23 cellular contexts compared by ENCODE assay signal in genomic region chr14:100115236-100115635, GRCh38. TPM values are rescaled to one million over a fixed set of nuclear protein-coding genes. Genes with fewer than 3 reads are reported as not detected.
DNase-seq lines count a peak whose midpoint lies in the region; ATAC-seq, FAIRE-seq and TF ChIP-seq lines count a peak whose summit lies in the region.
"Had no signal": no experiment of that assay in that cellular context is flagged by ENCODE, and none has a peak within 500 bp of the region (broad histone marks: within the 10 kb centered on the region; RNA-seq: fewer than 3 reads in every experiment).

No MANE protein-coding gene starts in this region.

- TF ChIP-seq EP300 in tibial nerve (IDR thresholded peaks at IDR 0.05), result no peak

- H3K36me3 ChIP-seq in WERI-Rb-1 (peaks cover 14% of the 10 kb centered on the region), kidney (ENCODE audit: control insufficient read depth in 1 of 2, insufficient read depth in 2 of 2, low read length in 2 of 2) (no peaks in the 10 kb centered on the region), tibial nerve (peaks cover 0 to 3% (median 0%) of the 10 kb centered on the region in 3 donors)
- H3K36me3 ChIP-seq: adrenal gland, breast epithelium, SJCRH30 had no signal

- H3K27ac ChIP-seq in WERI-Rb-1 (peak overlapping the region; percentile 55), kidney (ENCODE audit: low read depth in 2 of 2, low read length in 2 of 2) (no peak overlapping the region), tibial nerve (no peak overlapping the region)
- H3K27ac ChIP-seq: adrenal gland, breast epithelium, C4-2B, PC-9, SJCRH30, testis had no signal

- intact Hi-C loops in kidney (cut with DNase I), result no loop called here

- H3K27me3 Mint-ChIP-seq in activated naive CD4-positive, alpha-beta T cell treated with anti-CD3 and anti-CD28 coated beads, Interleukin-2, amount 50 U/mL, for 24 hours, result no peaks in the 10 kb centered on the region
- H3K27me3 Mint-ChIP-seq in stimulated activated naive B cell treated with anti-CD40 and anti-IgM and Interleukin-4, amounts not matched to agents 10 μg/mL and 1 μg/mL and 100 μg/mL, for 72 hours, result no peaks in the 10 kb centered on the region
- no peaks in the 10 kb centered on the region for H3K27me3 Mint-ChIP-seq in stimulated activated memory B cell treated with anti-CD40 and anti-IgM and Interleukin-4, amounts not matched to agents 10 μg/mL and 1 μg/mL and 100 μg/mL, for 72 hours

- no peak for FAIRE-seq in kidney (lab: Jason Lieb, UNC)
- FAIRE-seq: GM18507 had no signal

- H3K4me1 Mint-ChIP-seq in activated naive CD4-positive, alpha-beta T cell treated with anti-CD3 and anti-CD28 coated beads, Interleukin-2, amount 50 U/mL, for 24 hours, result peaks cover 56% of the 10 kb centered on the region
- H3K4me1 Mint-ChIP-seq in stimulated activated naive B cell treated with anti-CD40 and anti-IgM and Interleukin-4, amounts not matched to agents 10 μg/mL and 1 μg/mL and 100 μg/mL, for 72 hours, result peaks cover 32 to 56% of the 10 kb centered on the region in 2 donors
- peaks cover 37% of the 10 kb centered on the region for H3K4me1 Mint-ChIP-seq in stimulated activated memory B cell treated with anti-CD40 and anti-IgM and Interleukin-4, amounts not matched to agents 10 μg/mL and 1 μg/mL and 100 μg/mL, for 72 hours

- no peak for DNase-seq in activated naive CD4-positive, alpha-beta T cell treated with Interleukin-2 at 50 U/mL for 16 hours
- DNase-seq in WERI-Rb-1 (no peak), kidney (peak; percentile 52), tibial nerve (ENCODE audit: low spot score in 2 of 2) (no peak), NCI-H1930 (lab: John Stamatoyannopoulos, UW) (no peak)
- DNase-seq in stimulated activated naive B cell treated with anti-CD40 and anti-IgM and Interleukin-4, amounts not matched to agents 10 μg/mL and 1 μg/mL and 100 μg/mL, for 72 hours, result no peak
- DNase-seq: adrenal gland, GOT3, mesendoderm, NCI-H1105, NCI-H2081, NCI-H446 treated with DMSO at 0.1 percent for 48 hours, PC-9, SJCRH30, T-helper 2 cell, testis had no signal

- no peak overlapping the region for H3K4me3 Mint-ChIP-seq in activated naive CD4-positive, alpha-beta T cell treated with anti-CD3 and anti-CD28 coated beads, Interleukin-2, amount 50 U/mL, for 24 hours
- H3K4me3 Mint-ChIP-seq in stimulated activated naive B cell treated with anti-CD40 and anti-IgM and Interleukin-4, amounts not matched to agents 10 μg/mL and 1 μg/mL and 100 μg/mL, for 72 hours, result no peak overlapping the region
- no peak overlapping the region for H3K4me3 Mint-ChIP-seq in stimulated activated memory B cell treated with anti-CD40 and anti-IgM and Interleukin-4, amounts not matched to agents 10 μg/mL and 1 μg/mL and 100 μg/mL, for 72 hours
- H3K4me3 Mint-ChIP-seq: activated T-helper 1 cell treated with anti-CD3 and anti-CD28 coated beads, Interleukin-12 subunit alpha, Interleukin-12 subunit beta, Interleukin-2, Interleukin-4 antibody, amounts not matched to agents 30 ng/mL and 10 ng/mL and 1 ng/mL, durations not matched to agents 14 hours and 24 hours and 36 hours had no signal

- no peak for ATAC-seq in stimulated activated naive B cell treated with anti-CD40 and anti-IgM and Interleukin-4, amounts not matched to agents 10 μg/mL and 1 μg/mL and 100 μg/mL, for 72 hours (replicated peaks)
- ATAC-seq in stimulated activated memory B cell treated with anti-CD40 and anti-IgM and Interleukin-4, amounts not matched to agents 10 μg/mL and 1 μg/mL and 100 μg/mL, for 72 hours, result no peak

- H3K4me3 ChIP-seq in WERI-Rb-1 (ENCODE audit: low read depth, low read length), result no peak overlapping the region
- H3K4me3 ChIP-seq in kidney (ENCODE audit: low read length in 2 of 2), result no peak overlapping the region
- no peak overlapping the region for H3K4me3 ChIP-seq in tibial nerve
- H3K4me3 ChIP-seq: adrenal gland, breast epithelium, PC-9, SJCRH30, testis had no signal

- no peaks in the 10 kb centered on the region for H3K9me3 Mint-ChIP-seq in activated naive CD4-positive, alpha-beta T cell treated with anti-CD3 and anti-CD28 coated beads, Interleukin-2, amount 50 U/mL, for 24 hours
- H3K9me3 Mint-ChIP-seq in stimulated activated naive B cell treated with anti-CD40 and anti-IgM and Interleukin-4, amounts not matched to agents 10 μg/mL and 1 μg/mL and 100 μg/mL, for 72 hours, result no peaks in the 10 kb centered on the region
- H3K9me3 Mint-ChIP-seq in stimulated activated memory B cell treated with anti-CD40 and anti-IgM and Interleukin-4, amounts not matched to agents 10 μg/mL and 1 μg/mL and 100 μg/mL, for 72 hours, result no peaks in the 10 kb centered on the region
- H3K9me3 Mint-ChIP-seq: activated T-helper 1 cell treated with anti-CD3 and anti-CD28 coated beads, Interleukin-12 subunit alpha, Interleukin-12 subunit beta, Interleukin-2, Interleukin-4 antibody, amounts not matched to agents 30 ng/mL and 10 ng/mL and 1 ng/mL, durations not matched to agents 14 hours and 24 hours and 36 hours had no signal

- no peaks in the 10 kb centered on the region for H3K27me3 ChIP-seq in WERI-Rb-1 (ENCODE audit: insufficient read depth, low read depth, severe bottlenecking)
- no peaks in the 10 kb centered on the region for H3K27me3 ChIP-seq in tibial nerve
- H3K27me3 ChIP-seq: adrenal gland, breast epithelium, SJCRH30, testis had no signal

- H3K9ac ChIP-seq in kidney (ENCODE audit: low read length in 2 of 2), result no peak overlapping the region

- no peak for TF ChIP-seq POLR2A in tibial nerve (IDR thresholded peaks at IDR 0.05)

- peak overlapping the region; percentile 30 for H3K27ac Mint-ChIP-seq in activated naive CD4-positive, alpha-beta T cell treated with anti-CD3 and anti-CD28 coated beads, Interleukin-2, amount 50 U/mL, for 24 hours
- peak overlapping the region; percentile 82 for H3K27ac Mint-ChIP-seq in stimulated activated naive B cell treated with anti-CD40 and anti-IgM and Interleukin-4, amounts not matched to agents 10 μg/mL and 1 μg/mL and 100 μg/mL, for 72 hours
- H3K27ac Mint-ChIP-seq in stimulated activated memory B cell treated with anti-CD40 and anti-IgM and Interleukin-4, amounts not matched to agents 10 μg/mL and 1 μg/mL and 100 μg/mL, for 72 hours, result no peak overlapping the region

- 84 to 89% methylated on average over 3 to 6 of the region's 6 CpGs for WGBS in tibial nerve, 2 donors

- TF ChIP-seq CTCF in WERI-Rb-1 (IDR thresholded peaks at IDR 0.05; ENCODE audit: low read depth, low read length) (no peak), kidney (IDR thresholded peaks at IDR 0.05; ENCODE audit: borderline replicate concordance, extremely low read depth, insufficient read depth) (no peak), tibial nerve (IDR thresholded peaks at IDR 0.05) (no peak)

- no peaks in the 10 kb centered on the region for H3K4me1 ChIP-seq in kidney (ENCODE audit: control insufficient read depth in 1 of 2, insufficient read depth in 1 of 2, low read depth in 1 of 2, low read length in 2 of 2)
- no peaks in the 10 kb centered on the region for H3K4me1 ChIP-seq in tibial nerve
- H3K4me1 ChIP-seq: adrenal gland, breast epithelium, SJCRH30, testis had no signal

- no peaks in the 10 kb centered on the region for H3K36me3 Mint-ChIP-seq in activated naive CD4-positive, alpha-beta T cell treated with anti-CD3 and anti-CD28 coated beads, Interleukin-2, amount 50 U/mL, for 24 hours
- H3K36me3 Mint-ChIP-seq in stimulated activated naive B cell treated with anti-CD40 and anti-IgM and Interleukin-4, amounts not matched to agents 10 μg/mL and 1 μg/mL and 100 μg/mL, for 72 hours, result peaks cover 46 to 57% of the 10 kb centered on the region in 2 donors
- H3K36me3 Mint-ChIP-seq in stimulated activated memory B cell treated with anti-CD40 and anti-IgM and Interleukin-4, amounts not matched to agents 10 μg/mL and 1 μg/mL and 100 μg/mL, for 72 hours, result peaks cover 37% of the 10 kb centered on the region

- H3K9me3 ChIP-seq in WERI-Rb-1 (ENCODE audit: severe bottlenecking) (no peaks in the 10 kb centered on the region), kidney (ENCODE audit: control insufficient read depth in 1 of 2, low read length in 2 of 2) (no peaks in the 10 kb centered on the region), tibial nerve (no peaks in the 10 kb centered on the region)
- H3K9me3 ChIP-seq: adrenal gland, breast epithelium, SJCRH30, testis had no signal

RNA-seq across cellular contexts. Expression of gene DEGS2, which starts 44.2 kb away (rescaled TPM):
- 28.7 TPM for total RNA-seq in kidney
- polyA plus RNA-seq in kidney (ENCODE audit: insufficient read depth, low read depth, low replicate concordance), result 25.1 TPM
- 1 to 10 TPM; 1.3 to 5.1 (median 1.8) TPM for total RNA-seq in tibial nerve
- total RNA-seq: SJCRH30 had no signal
- polyA plus RNA-seq: AG04450 had no signal

RNA-seq across cellular contexts. Expression of gene EVL, which starts 50.0 kb away (rescaled TPM):
- total RNA-seq in kidney (84.1 TPM), tibial nerve (10 to 100 TPM; 42.6 to 94.6 (median 59.8) TPM)
- polyA plus RNA-seq in kidney (ENCODE audit: insufficient read depth, low read depth, low replicate concordance), result 54.8 TPM
